14 cellular contexts compared by ENCODE assay signal in the genomic region with DNA sequence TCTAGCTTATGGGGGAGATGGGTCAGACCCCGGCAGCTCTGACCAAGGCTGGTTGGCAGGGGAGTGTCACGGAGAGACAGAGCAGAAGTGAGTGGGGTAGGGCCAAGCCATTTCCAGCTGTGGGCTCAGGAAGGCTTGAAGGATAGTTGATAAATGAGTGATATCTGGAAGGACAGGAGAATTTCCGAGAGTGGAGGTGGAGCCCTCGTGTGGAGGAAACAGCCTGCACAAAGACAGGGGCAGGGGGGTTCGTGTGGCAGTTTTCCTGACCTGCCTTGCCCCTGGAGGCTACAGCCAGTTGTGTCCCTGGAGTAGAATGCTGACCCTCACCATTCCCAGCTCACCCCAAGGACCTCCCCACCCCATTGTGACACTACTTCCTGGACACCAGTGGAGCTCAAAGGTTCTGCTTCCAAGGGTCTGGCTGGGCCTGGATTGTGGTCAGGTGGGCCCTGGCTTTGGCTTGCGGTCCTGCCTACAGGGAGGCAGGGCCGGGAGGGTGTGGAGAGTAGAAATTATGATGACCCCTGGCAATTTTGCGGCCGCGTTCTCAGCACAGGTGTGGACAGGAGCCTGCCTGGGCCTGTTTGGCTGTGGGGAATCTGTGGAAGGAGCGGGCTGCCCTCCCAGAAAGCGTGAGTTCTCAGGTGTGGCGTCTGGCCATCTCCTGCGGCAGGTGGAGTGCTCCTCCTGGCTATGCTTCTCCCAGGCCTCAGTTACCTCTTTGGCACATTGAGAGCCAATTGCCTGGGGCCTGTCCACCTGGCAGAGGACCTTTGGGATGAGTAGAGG. TPM values are rescaled to one million over a fixed set of nuclear protein-coding genes. Genes with fewer than 3 reads are reported as not detected.
DNase-seq lines count a peak whose midpoint lies in the region; ATAC-seq and TF ChIP-seq lines count a peak whose summit lies in the region.
"Had no signal": no experiment of that assay in that cellular context is flagged by ENCODE, and none has a peak within 500 bp of the region (broad histone marks: within the 10 kb centered on the region; RNA-seq: fewer than 3 reads in every experiment).

A gene with protein sequence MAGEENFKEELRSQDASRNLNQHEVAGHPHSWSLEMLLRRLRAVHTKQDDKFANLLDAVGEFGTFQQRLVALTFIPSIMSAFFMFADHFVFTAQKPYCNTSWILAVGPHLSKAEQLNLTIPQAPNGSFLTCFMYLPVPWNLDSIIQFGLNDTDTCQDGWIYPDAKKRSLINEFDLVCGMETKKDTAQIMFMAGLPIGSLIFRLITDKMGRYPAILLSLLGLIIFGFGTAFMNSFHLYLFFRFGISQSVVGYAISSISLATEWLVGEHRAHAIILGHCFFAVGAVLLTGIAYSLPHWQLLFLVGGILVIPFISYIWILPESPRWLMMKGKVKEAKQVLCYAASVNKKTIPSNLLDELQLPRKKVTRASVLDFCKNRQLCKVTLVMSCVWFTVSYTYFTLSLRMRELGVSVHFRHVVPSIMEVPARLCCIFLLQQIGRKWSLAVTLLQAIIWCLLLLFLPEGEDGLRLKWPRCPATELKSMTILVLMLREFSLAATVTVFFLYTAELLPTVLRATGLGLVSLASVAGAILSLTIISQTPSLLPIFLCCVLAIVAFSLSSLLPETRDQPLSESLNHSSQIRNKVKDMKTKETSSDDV (plus strand): TSS at position 400 of the 792 bp plus-strand sequence. CDS start 23,733 bp downstream, outside the sequence.

- no peaks in the 10 kb centered on the region for H3K4me1 Mint-ChIP-seq in CD8-positive, alpha-beta T cell (ENCODE audit: low read depth)
- H3K4me1 Mint-ChIP-seq: activated B cell treated with CpG ODN at 0.5 μM for 24 hours; activated naive CD8-positive, alpha-beta T cell treated with anti-CD3 and anti-CD28 coated beads for 36 hours had no signal

- H3K9me3 ChIP-seq in left ventricle myocardium inferior (replicated peaks) = no peaks in the 10 kb centered on the region
- no peaks in the 10 kb centered on the region for H3K9me3 ChIP-seq in CD8-positive, alpha-beta T cell (ENCODE audit: low read length)

- DNase-seq in GM03348 (ENCODE audit: low spot score) (peak; percentile 4), H7 (peak; percentile 78), astrocyte of the cerebellum (ENCODE audit: low read depth) (no peak), lung microvascular endothelial cell (ENCODE audit: low read depth in 2 of 2) (peak; percentile 10 to 12), H4 (ENCODE audit: low spot score) (no peak), left ventricle myocardium inferior (no peak)
- DNase-seq in CD8-positive, alpha-beta T cell = no peak
- DNase-seq: activated B cell treated with CpG ODN at 0.5 μM for 24 hours; activated CD8-positive, alpha-beta memory T cell treated with anti-CD3 and anti-CD28 coated beads, Interleukin-2, amount 50 U/mL, for 4 hours; activated naive CD8-positive, alpha-beta T cell treated with anti-CD3 and anti-CD28 coated beads for 36 hours; NCI-H2171 treated with DMSO at 0.1 percent for 48 hours had no signal

- no peaks in the 10 kb centered on the region for H3K4me1 ChIP-seq in left ventricle myocardium inferior
- H3K4me1 ChIP-seq in CD8-positive, alpha-beta T cell (ENCODE audit: insufficient read depth, low read length) = no peaks in the 10 kb centered on the region

- no peak within 1 kb of the TSS for H3K27ac ChIP-seq in left ventricle myocardium inferior (replicated peaks)
- no peak within 1 kb of the TSS for H3K27ac ChIP-seq in CD8-positive, alpha-beta T cell (ENCODE audit: low read depth, low read length)

- no peak within 1 kb of the TSS for H3K27ac Mint-ChIP-seq in CD8-positive, alpha-beta T cell
- H3K27ac Mint-ChIP-seq: activated B cell treated with CpG ODN at 0.5 μM for 24 hours; activated naive CD8-positive, alpha-beta T cell treated with anti-CD3 and anti-CD28 coated beads for 36 hours; stimulated activated naive CD8-positive, alpha-beta T cell treated with anti-CD3 and anti-CD28 coated beads, Interleukin-15, Interleukin-2, amounts not matched to agents 100 ng/mL and 50 ng/mL, for 24 hours had no signal

- H3K36me3 ChIP-seq in H7 (replicated peaks; ENCODE audit: control insufficient read depth, insufficient read depth, low read length) = no peaks in the 10 kb centered on the region
- H3K36me3 ChIP-seq in left ventricle myocardium inferior = no peaks in the 10 kb centered on the region
- no peaks in the 10 kb centered on the region for H3K36me3 ChIP-seq in CD8-positive, alpha-beta T cell (ENCODE audit: insufficient read depth, low read length)

- no peaks in the 10 kb centered on the region for H3K9me3 Mint-ChIP-seq in CD8-positive, alpha-beta T cell
- H3K9me3 Mint-ChIP-seq: activated B cell treated with CpG ODN at 0.5 μM for 24 hours; activated naive CD8-positive, alpha-beta T cell treated with anti-CD3 and anti-CD28 coated beads for 36 hours; stimulated activated naive CD8-positive, alpha-beta T cell treated with anti-CD3 and anti-CD28 coated beads, Interleukin-15, Interleukin-2, amounts not matched to agents 100 ng/mL and 50 ng/mL, for 24 hours had no signal

- CTCF ChIA-PET in CD8-positive, alpha-beta T cell (lab: Charles Lee) = interaction anchor here (1.4 kb wide), 1 partner anchor 8 kb away, joined by 3 read pairs; no protein-coding TSS in a partner anchor

- in situ Hi-C loops in astrocyte of the cerebellum (cut with HindIII; ENCODE audit: low sequenced_read_pairs) = no loop called here

- intact Hi-C loops in left ventricle myocardium inferior (cut with micrococcal nuclease) = no loop called here
- intact Hi-C loops in CD8-positive, alpha-beta T cell (cut with DNase I, micrococcal nuclease) = no loop called here

- H3K27me3 ChIP-seq in H7 (ENCODE audit: control insufficient read depth, insufficient read depth, low read length) (no peaks in the 10 kb centered on the region), left ventricle myocardium inferior (ENCODE audit: low read depth) (no peaks in the 10 kb centered on the region)
- H3K27me3 ChIP-seq in CD8-positive, alpha-beta T cell (ENCODE audit: insufficient read depth, low read length) = no peaks in the 10 kb centered on the region

- H3K4me3 Mint-ChIP-seq in CD8-positive, alpha-beta T cell = no peak within 1 kb of the TSS
- H3K4me3 Mint-ChIP-seq: activated B cell treated with CpG ODN at 0.5 μM for 24 hours; activated naive CD8-positive, alpha-beta T cell treated with anti-CD3 and anti-CD28 coated beads for 36 hours; CD14-positive monocyte; stimulated activated naive CD8-positive, alpha-beta T cell treated with anti-CD3 and anti-CD28 coated beads, Interleukin-15, Interleukin-2, amounts not matched to agents 100 ng/mL and 50 ng/mL, for 24 hours had no signal

- H3K4me3 ChIP-seq in H7 (ENCODE audit: insufficient read depth, low read depth, low read length) (no peak within 1 kb of the TSS), astrocyte of the cerebellum (ENCODE audit: low read depth, low read length) (no peak within 1 kb of the TSS), left ventricle myocardium inferior (no peak within 1 kb of the TSS)
- no peak within 1 kb of the TSS for H3K4me3 ChIP-seq in CD8-positive, alpha-beta T cell (ENCODE audit: low read depth, low read length)

- POLR2A ChIA-PET in CD8-positive, alpha-beta T cell (lab: Charles Lee) = no interaction called here

- H3K27me3 Mint-ChIP-seq in CD8-positive, alpha-beta T cell (ENCODE audit: low read depth) = no peaks in the 10 kb centered on the region
- H3K27me3 Mint-ChIP-seq: activated B cell treated with CpG ODN at 0.5 μM for 24 hours; activated naive CD8-positive, alpha-beta T cell treated with anti-CD3 and anti-CD28 coated beads for 36 hours; stimulated activated naive CD8-positive, alpha-beta T cell treated with anti-CD3 and anti-CD28 coated beads, Interleukin-15, Interleukin-2, amounts not matched to agents 100 ng/mL and 50 ng/mL, for 24 hours had no signal

- peak; percentile 9 for TF ChIP-seq CTCF in astrocyte of the cerebellum (IDR thresholded peaks at IDR 0.05; ENCODE audit: low read depth, low read length, missing control alignments)
- TF ChIP-seq CTCF in left ventricle myocardium inferior (IDR thresholded peaks at IDR 0.05; ENCODE audit: borderline replicate concordance) = no peak
- TF ChIP-seq CTCF in CD8-positive, alpha-beta T cell (IDR thresholded peaks at IDR 0.05) = no peak

- peaks cover 3% of the 10 kb centered on the region for H3K36me3 Mint-ChIP-seq in CD8-positive, alpha-beta T cell
- H3K36me3 Mint-ChIP-seq: CD14-positive monocyte had no signal

- no peak for ATAC-seq in CD8-positive, alpha-beta T cell
- no peak for ATAC-seq in GM21390 (IDR thresholded peaks at IDR 0.05; ENCODE audit: unreplicated experiment)

RNA-seq across cellular contexts. Expression of the gene that starts here (rescaled TPM):
- 0.03 TPM in 1 of 2 replicates, not detected in the other for total RNA-seq in H7 (2014; rRNA removed; shearing (Covaris generic))
- not detected in 2 replicates for total RNA-seq in lung microvascular endothelial cell
- not detected in 2 replicates for total RNA-seq in H4 (2014; rRNA removed; shearing (Covaris generic))
- total RNA-seq in left ventricle myocardium inferior = not detected
- not detected for total RNA-seq in CD8-positive, alpha-beta T cell
- total RNA-seq: activated naive CD8-positive, alpha-beta T cell treated with anti-CD3 and anti-CD28 coated beads for 36 hours had no signal

Comparison
In these comparisons a context has a peak if more than half of its experiments do, and no peak if none do; other contexts are left out.
1. Peak in DNase-seq in H7; RNA of the gene not detected or under 1 TPM.
2. Peak in DNase-seq in lung microvascular endothelial cell; RNA of the gene not detected or under 1 TPM.